ENCODE assay signal across 28 cellular contexts in the genomic region with DNA sequence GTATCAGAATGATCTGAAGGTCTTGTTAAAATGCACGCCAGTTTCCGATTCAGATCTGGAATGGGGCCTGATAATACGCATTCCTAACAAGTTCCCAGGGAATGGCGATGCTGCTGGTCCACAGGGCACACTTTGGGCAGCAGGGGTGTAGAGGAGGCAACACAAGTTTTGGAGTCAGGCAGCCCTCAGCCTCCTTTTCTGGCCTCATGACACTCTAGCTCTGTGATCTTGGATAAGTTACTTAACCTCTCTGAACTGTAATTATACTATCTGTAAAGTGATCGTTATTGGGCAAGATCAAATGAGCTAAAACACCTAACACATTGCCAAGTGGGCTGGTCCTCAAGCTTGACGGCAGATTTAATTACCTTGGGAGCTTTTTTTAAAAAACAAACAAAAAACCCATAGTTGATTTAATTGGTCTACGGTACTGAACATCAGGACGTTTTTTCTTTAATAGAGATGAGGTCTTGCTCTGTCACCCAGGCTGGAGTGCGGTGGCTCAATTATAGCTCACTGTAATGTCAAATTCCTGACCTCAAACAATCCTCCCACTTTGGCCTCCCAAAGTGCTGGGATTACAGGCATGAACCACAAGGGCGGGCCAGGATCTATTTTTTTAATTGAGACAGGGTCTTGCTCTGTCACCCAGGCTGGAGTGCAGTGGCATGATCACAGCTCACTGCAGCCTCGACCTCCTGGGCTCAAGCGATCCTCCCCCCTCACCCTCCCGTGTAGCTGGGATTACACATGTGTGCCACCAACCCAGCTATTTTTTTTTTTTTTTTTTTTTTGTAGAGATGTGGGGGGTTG. TPM values are rescaled to one million over a fixed set of nuclear protein-coding genes. Genes with fewer than 3 reads are reported as not detected.
DNase-seq lines count a peak whose midpoint lies in the region; ATAC-seq and TF ChIP-seq lines count a peak whose summit lies in the region.
"Had no signal": no experiment of that assay in that cellular context is flagged by ENCODE, and none has a peak within 500 bp of the region (broad histone marks: within the 10 kb centered on the region; RNA-seq: fewer than 3 reads in every experiment).

No MANE protein-coding gene starts in this region.

- H3K4me1 ChIP-seq in BLaER1 treated with 17β-estradiol and CSF1 and Interleukin-3, amounts not matched to agents 10 nM and 100 nM, result peaks cover 22 to 65% (median 52%) of the 10 kb centered on the region in 10 experiments
- H3K4me1 ChIP-seq in osteoblast (ENCODE audit: insufficient read depth, low read length), result peaks cover 23% of the 10 kb centered on the region
- H3K4me1 ChIP-seq in lower lobe of right lung, result peaks cover 35% of the 10 kb centered on the region

- H2AFZ ChIP-seq in osteoblast (ENCODE audit: low read length), result no peak overlapping the region

- H3K36me3 ChIP-seq in BLaER1 treated with 17β-estradiol and CSF1 and Interleukin-3, amounts not matched to agents 10 nM and 100 nM, result no peaks in the 10 kb centered on the region
- no peaks in the 10 kb centered on the region for H3K36me3 ChIP-seq in osteoblast (ENCODE audit: insufficient read depth, low read length)
- no peaks in the 10 kb centered on the region for H3K36me3 ChIP-seq in lower lobe of right lung
- H3K36me3 ChIP-seq: brain microvascular endothelial cell, Peyer's patch, suprapubic skin had no signal

- H4K20me1 ChIP-seq in BLaER1 treated with 17β-estradiol and CSF1 and Interleukin-3, amounts not matched to agents 10 nM and 100 nM, result 0 out of 22 replicates have a peak, but pooled peaks cover 0 to 5% (median 0%) of the 10 kb centered on the region in 11 experiments
- no peaks in the 10 kb centered on the region for H4K20me1 ChIP-seq in osteoblast (ENCODE audit: insufficient read depth, low read length)

- H3K79me2 ChIP-seq in osteoblast (ENCODE audit: insufficient read depth, low read length), result no peaks in the 10 kb centered on the region
- H3K79me2 ChIP-seq: parathyroid adenoma had no signal

- no peak for ATAC-seq in lower lobe of right lung
- no peak for ATAC-seq in HG03039 (IDR thresholded peaks at IDR 0.05; ENCODE audit: unreplicated experiment)

- peaks cover 0 to 33% (median 9%) of the 10 kb centered on the region in 11 experiments; a peak in 16 of 22 replicates for H3K27me3 ChIP-seq in BLaER1 treated with 17β-estradiol and CSF1 and Interleukin-3, amounts not matched to agents 10 nM and 100 nM
- H3K27me3 ChIP-seq in osteoblast (ENCODE audit: insufficient read depth, low read length), result no peaks in the 10 kb centered on the region
- H3K27me3 ChIP-seq in lower lobe of right lung (ENCODE audit: low read depth), result no peaks in the 10 kb centered on the region
- H3K27me3 ChIP-seq: brain microvascular endothelial cell, Peyer's patch, suprapubic skin, vagina had no signal

- H3K9me3 ChIP-seq in BLaER1 treated with 17β-estradiol and CSF1 and Interleukin-3, amounts not matched to agents 10 nM and 100 nM (replicated peaks in 1 of 11), result no peaks in the 10 kb centered on the region
- H3K9me3 ChIP-seq in osteoblast (ENCODE audit: low read depth, low read length), result no peaks in the 10 kb centered on the region
- no peaks in the 10 kb centered on the region for H3K9me3 ChIP-seq in lower lobe of right lung
- H3K9me3 ChIP-seq: Peyer's patch, suprapubic skin, vagina had no signal

- H3K9ac ChIP-seq in BLaER1 treated with 17β-estradiol and CSF1 and Interleukin-3, amounts not matched to agents 10 nM and 100 nM, result peak overlapping the region in 2 of 11 experiments; percentile 77 to 78; a peak in 3 of 22 replicates
- H3K9ac ChIP-seq: parathyroid adenoma had no signal

- H3K4me3 ChIP-seq in BLaER1 treated with 17β-estradiol and CSF1 and Interleukin-3, amounts not matched to agents 10 nM and 100 nM, result no peak overlapping the region
- H3K4me3 ChIP-seq in osteoblast (ENCODE audit: insufficient read depth, low read length) (no peak overlapping the region), lower lobe of right lung (no peak overlapping the region)
- H3K4me3 ChIP-seq: GM12878, Peyer's patch, SK-N-MC, suprapubic skin, vagina had no signal

- DNase-seq in NCI-H69 (lab: John Stamatoyannopoulos, UW), result peak; percentile 90
- DNase-seq in caudate nucleus (lab: John Stamatoyannopoulos, UW), result no peak
- peak; percentile 21 for DNase-seq in osteoblast (ENCODE audit: insufficient read length, low spot score, missing footprints)
- no peak for DNase-seq in lower lobe of right lung
- no peak for DNase-seq in hypothalamus (lab: John Stamatoyannopoulos, UW)
- DNase-seq in NCI-H2196 treated with DMSO at 0.1 percent for 48 hours (lab: John Stamatoyannopoulos, UW; ENCODE audit: unreplicated experiment), result no peak
- DNase-seq: activated CD4-positive, alpha-beta T cell treated with anti-CD3 and anti-CD28 coated beads, Interleukin-2, amount 50 U/mL, for 48 hours; activated CD4-positive, CD25-positive, alpha-beta regulatory T cell; activated CD8-positive, alpha-beta memory T cell treated with anti-CD3 and anti-CD28 coated beads, Interleukin-2, amount 50 U/mL, for 48 hours; activated effector memory CD4-positive, alpha-beta T cell treated with Interleukin-2 at 50 U/mL for 16 hours; activated naive CD8-positive, alpha-beta T cell treated with anti-CD3 and anti-CD28 coated beads, Interleukin-2, amount 50 U/mL, for 24 hours; brain microvascular endothelial cell; DMS79; left cardiac atrium; mesendoderm; naive B cell; NCI-H1092; NCI-H187 treated with DMSO at 0.1 percent for 48 hours; NCI-H226; NCI-H82; Peyer's patch had no signal

- no peak for TF ChIP-seq CTCF in osteoblast (IDR thresholded peaks at IDR 0.05; ENCODE audit: extremely low read depth, low read depth, low read length)
- no peak for TF ChIP-seq CTCF in lower lobe of right lung (IDR thresholded peaks at IDR 0.05)

- intact Hi-C loops in lower lobe of right lung (cut with DNase I), result loop anchor here (10.0 kb wide), 1 partner anchor 135 kb away; no protein-coding TSS in a partner anchor

- peak overlapping the region in 10 of 11 experiments; percentile 95 to 100 (median 99); a peak in 17 of 22 replicates for H3K4me2 ChIP-seq in BLaER1 treated with 17β-estradiol and CSF1 and Interleukin-3, amounts not matched to agents 10 nM and 100 nM
- H3K4me2 ChIP-seq in osteoblast (ENCODE audit: insufficient read depth, low read length), result no peak overlapping the region

- H3K27ac ChIP-seq in BLaER1 treated with 17β-estradiol and CSF1 and Interleukin-3, amounts not matched to agents 10 nM and 100 nM, result peak overlapping the region in 3 of 11 experiments; percentile 72 to 94 (median 77); a peak in 5 of 22 replicates
- peak overlapping the region; percentile 73 for H3K27ac ChIP-seq in caudate nucleus (ENCODE audit: low read depth, low read length)
- no peak overlapping the region for H3K27ac ChIP-seq in osteoblast (ENCODE audit: low read depth, low read length)
- no peak overlapping the region for H3K27ac ChIP-seq in lower lobe of right lung
- H3K27ac ChIP-seq: brain microvascular endothelial cell, parathyroid adenoma, SK-N-MC had no signal

RNA-seq across cellular contexts. Expression of gene MRPS23, which starts 10.0 kb away (rescaled TPM):
- 17.1 and 19.9 TPM in 2 replicates for total RNA-seq in osteoblast
- total RNA-seq in lower lobe of right lung, result 35.4 TPM

Comparison
In these comparisons a context has a peak if more than half of its experiments do, and no peak if none do; other contexts are left out.
1. DNase-seq: peak in NCI-H69 (single experiment) and osteoblast (single experiment); none in caudate nucleus (0 of 61), lower lobe of right lung (single experiment), hypothalamus (0 of 51) and NCI-H2196 treated with DMSO at 0.1 percent for 48 hours (single experiment).